Comparison of ENCODE assay signal across 32 cellular contexts in genomic region chr22:29723766-29724165, GRCh38. TPM values are rescaled to one million over a fixed set of nuclear protein-coding genes. Genes with fewer than 3 reads are reported as not detected.
"Had no signal": no experiment of that assay in that cellular context is flagged by ENCODE, and none has a peak within 500 bp of the region (broad histone marks: within the 10 kb centered on the region; RNA-seq: fewer than 3 reads in every experiment).

No MANE protein-coding gene starts in this region.

- H3K4me1 ChIP-seq: psoas muscle had no signal

- H3K27ac ChIP-seq: body of pancreas, esophagus muscularis mucosa, pancreas, psoas muscle, sigmoid colon, uterus had no signal

- H3K4me3 ChIP-seq: adrenal gland, body of pancreas, esophagus muscularis mucosa, pancreas, psoas muscle, sigmoid colon, uterus had no signal

- DNase-seq: activated CD4-positive, alpha-beta memory T cell treated with anti-CD3 and anti-CD28 coated beads for 36 hours; activated CD4-positive, alpha-beta T cell treated with anti-CD3 and anti-CD28 coated beads, Interleukin-2, amount 10 ng/mL, durations not matched to agents 24 days and 14 days; activated CD4-positive, CD25-positive, alpha-beta regulatory T cell treated with anti-CD3 and anti-CD28 coated beads, Interleukin-2, amount 50 U/mL, for 72 hours; activated CD8-positive, alpha-beta memory T cell treated with anti-CD3 and anti-CD28 coated beads, Interleukin-2, amount 50 U/mL, for 4 hours; activated effector memory CD4-positive, alpha-beta T cell treated with anti-CD3 and anti-CD28 coated beads, Interleukin-2, amount 50 U/mL, for 16 hours; activated naive CD4-positive, alpha-beta T cell treated with anti-CD3 and anti-CD28 coated beads for 36 hours; activated naive CD8-positive, alpha-beta T cell treated with anti-CD3 and anti-CD28 coated beads for 36 hours; activated T-cell treated with anti-CD3 and anti-CD28 coated beads, Interleukin-2, amount 50 U/mL, for 1 hour; adrenal gland; aorta; body of pancreas; foreskin melanocyte; mammary epithelial cell; naive B cell; nephron progenitor cell; nucleus accumbens; pancreas; psoas muscle; small intestine; stimulated activated CD4-positive, alpha-beta T cell treated with anti-CD3 and anti-CD28 coated beads, Interleukin-4, amount 100 ng/mL, for 24 hours; T-helper 17 cell; T1000; uterus had no signal

- ATAC-seq: body of pancreas; pancreas; psoas muscle; stimulated activated effector memory CD8-positive, alpha-beta T cell treated with anti-CD3 and anti-CD28 coated beads, Interleukin-12 subunit alpha, Interleukin-12 subunit beta, amount 100 ng/mL, for 72 hours; T-helper 17 cell had no signal

- H3K9me3 ChIP-seq: adrenal gland, body of pancreas, esophagus muscularis mucosa, pancreas, psoas muscle, sigmoid colon, uterus had no signal

- H3K36me3 ChIP-seq: adrenal gland, pancreas, sigmoid colon, uterus had no signal

RNA-seq across cellular contexts. Expression of gene CABP7, which starts 4.0 kb away (rescaled TPM):
- total RNA-seq: activated CD4-positive, alpha-beta T cell treated with anti-CD3 and anti-CD28 coated beads, Interleukin-2, amount 10 ng/mL, durations not matched to agents 24 days and 14 days; activated CD8-positive, alpha-beta memory T cell treated with anti-CD3 and anti-CD28 coated beads for 36 hours; activated T-helper 1 cell treated with anti-CD3 and anti-CD28 coated beads, Interleukin-12 subunit alpha, Interleukin-12 subunit beta, Interleukin-2, Interleukin-4 antibody, amounts not matched to agents 30 ng/mL and 10 ng/mL and 1 ng/mL, durations not matched to agents 14 hours and 24 hours and 36 hours; aorta; cardiac septum; liver; mesothelial cell of epicardium; psoas muscle; subcutaneous adipose tissue had no signal
- polyA plus RNA-seq: mammary epithelial cell had no signal
